16 cellular contexts compared by ENCODE assay signal in genomic region chr10:95493862-95494261, GRCh38.
DNase-seq lines count a peak whose midpoint lies in the region; ATAC-seq and TF ChIP-seq lines count a peak whose summit lies in the region.
"Had no signal": no experiment of that assay in that cellular context is flagged by ENCODE, and none has a peak within 500 bp of the region (broad histone marks: within the 10 kb centered on the region; RNA-seq: fewer than 3 reads in every experiment).

No MANE protein-coding gene starts in this region.

- H3K27ac ChIP-seq in left ventricle myocardium inferior (replicated peaks): peak overlapping the region; percentile 79
- H3K27ac ChIP-seq in right atrium auricular region: peak overlapping the region; percentile 45 to 80
- H3K27ac ChIP-seq in smooth muscle cell (ENCODE audit: low read depth): peak overlapping the region; percentile 6
- H3K27ac ChIP-seq in GM23248: no peak overlapping the region
- H3K27ac ChIP-seq: BLaER1 had no signal

- peaks cover 12% of the 10 kb centered on the region for H3K36me3 ChIP-seq in left ventricle myocardium inferior
- peaks cover 19% of the 10 kb centered on the region for H3K36me3 ChIP-seq in right atrium auricular region
- no peaks in the 10 kb centered on the region for H3K36me3 ChIP-seq in smooth muscle cell (ENCODE audit: low read depth)
- H3K36me3 ChIP-seq in GM23248 (ENCODE audit: low read depth): no peaks in the 10 kb centered on the region
- H3K36me3 ChIP-seq: BLaER1 had no signal

- peaks cover 92% of the 10 kb centered on the region for H3K4me1 ChIP-seq in left ventricle myocardium inferior
- peaks cover 0 to 56% of the 10 kb centered on the region in 2 donors for H3K4me1 ChIP-seq in right atrium auricular region
- H3K4me1 ChIP-seq in smooth muscle cell (ENCODE audit: low read depth): no peaks in the 10 kb centered on the region
- H3K4me1 ChIP-seq in GM23248 (ENCODE audit: insufficient read depth): peaks cover 5% of the 10 kb centered on the region; the same call in 1 of the 2 replicates
- H3K4me1 ChIP-seq: BLaER1 had no signal

- no peak overlapping the region for H3K4me3 ChIP-seq in left ventricle myocardium inferior
- no peak overlapping the region for H3K4me3 ChIP-seq in right atrium auricular region
- H3K4me3 ChIP-seq in smooth muscle cell: no peak overlapping the region
- H3K4me3 ChIP-seq in GM23248: no peak overlapping the region
- H3K4me3 ChIP-seq: BLaER1, GM12878 had no signal

- intact Hi-C loops in left ventricle myocardium inferior (cut with micrococcal nuclease) (no loop called here), Right ventricle myocardium inferior (cut with DNase I) (no loop called here)

- no peaks in the 10 kb centered on the region for H3K9me2 ChIP-seq in GM23248 (ENCODE audit: insufficient read depth)

- H2AFZ ChIP-seq in smooth muscle cell (ENCODE audit: low read depth): no peak overlapping the region
- no peak overlapping the region for H2AFZ ChIP-seq in GM23248

- TF ChIP-seq CTCF in left ventricle myocardium inferior (IDR thresholded peaks at IDR 0.05; ENCODE audit: borderline replicate concordance): no peak
- no peak for TF ChIP-seq CTCF in right atrium auricular region (IDR thresholded peaks at IDR 0.05)
- TF ChIP-seq CTCF in smooth muscle cell (IDR thresholded peaks at IDR 0.05; ENCODE audit: borderline replicate concordance, insufficient read depth, poor library complexity, severe bottlenecking): no peak

- H3K27me3 ChIP-seq in left ventricle myocardium inferior (ENCODE audit: low read depth) (no peaks in the 10 kb centered on the region), right atrium auricular region (no peaks in the 10 kb centered on the region), smooth muscle cell (ENCODE audit: low read depth) (no peaks in the 10 kb centered on the region), GM23248 (replicated peaks; ENCODE audit: insufficient read depth) (no peaks in the 10 kb centered on the region)
- H3K27me3 ChIP-seq: BLaER1 had no signal

- no peaks in the 10 kb centered on the region for H3K9me3 ChIP-seq in left ventricle myocardium inferior (replicated peaks)
- no peaks in the 10 kb centered on the region for H3K9me3 ChIP-seq in right atrium auricular region
- H3K9me3 ChIP-seq in smooth muscle cell (replicated peaks; ENCODE audit: low read depth): no peaks in the 10 kb centered on the region
- H3K9me3 ChIP-seq in GM23248 (ENCODE audit: low read depth): no peaks in the 10 kb centered on the region
- H3K9me3 ChIP-seq: BLaER1 had no signal

- peaks cover 7% of the 10 kb centered on the region for H3K79me2 ChIP-seq in smooth muscle cell (ENCODE audit: low read depth)
- H3K79me2 ChIP-seq in GM23248 (ENCODE audit: insufficient read depth): no peaks in the 10 kb centered on the region

- H3F3A ChIP-seq in smooth muscle cell (ENCODE audit: low read depth) (no peaks in the 10 kb centered on the region), GM23248 (ENCODE audit: insufficient read depth) (no peaks in the 10 kb centered on the region)

- 97% methylated on average over 2 of the region's 2 CpGs for WGBS in smooth muscle cell (ENCODE audit: low lambda C conversion rate)
- 91 to 92% methylated on average over 2 of the region's 2 CpGs for WGBS in GM23248 (ENCODE audit: low coverage in 1 of 2, low lambda C conversion rate in 2 of 2, missing lambda C conversion rate in 2 of 2), 2 experiments

- in situ Hi-C loops in GM23248 (cut with MboI): no loop called here

- H3K4me2 ChIP-seq in smooth muscle cell: no peak overlapping the region
- H3K4me2 ChIP-seq in GM23248 (ENCODE audit: unreplicated experiment): no peak overlapping the region
- H3K4me2 ChIP-seq: BLaER1 had no signal

- no peak for ATAC-seq in Right ventricle myocardium inferior
- ATAC-seq: CD8-positive, alpha-beta T cell; GM12878 had no signal

- H4K20me1 ChIP-seq in smooth muscle cell (ENCODE audit: low read depth): no peaks in the 10 kb centered on the region
- H4K20me1 ChIP-seq in GM23248 (ENCODE audit: insufficient read depth): no peaks in the 10 kb centered on the region
- H4K20me1 ChIP-seq: BLaER1 had no signal

- no peak overlapping the region for H3K9ac ChIP-seq in smooth muscle cell (ENCODE audit: low read depth)
- H3K9ac ChIP-seq in GM23248: no peak overlapping the region
- H3K9ac ChIP-seq: BLaER1 had no signal

- DNase-seq in left ventricle myocardium inferior: no peak
- DNase-seq in Right ventricle myocardium inferior (ENCODE audit: missing footprints): no peak
- no peak for DNase-seq in right atrium auricular region (ENCODE audit: low spot score)
- no peak for DNase-seq in smooth muscle cell (lab: John Stamatoyannopoulos, UW; ENCODE audit: unreplicated experiment)
- DNase-seq in NCI-H2171 (lab: John Stamatoyannopoulos, UW): no peak
- no peak for DNase-seq in GM23248
- no peak for DNase-seq in NCI-H526 (lab: John Stamatoyannopoulos, UW)
- DNase-seq: CD8-positive, alpha-beta T cell; GDM1; HCEC 1CT; NCI-H1105; NCI-H1694; NCI-H748 treated with DMSO at 0.1 percent for 48 hours; RPMI8226 had no signal
